Comparison of ENCODE assay signal across 27 cellular contexts in genomic region chrX:52213276-52213675, GRCh38. TPM values are rescaled to one million over a fixed set of nuclear protein-coding genes. Genes with fewer than 3 reads are reported as not detected.
DNase-seq lines count a peak whose midpoint lies in the region; ATAC-seq and TF ChIP-seq lines count a peak whose summit lies in the region.
"Had no signal": no experiment of that assay in that cellular context is flagged by ENCODE, and none has a peak within 500 bp of the region (broad histone marks: within the 10 kb centered on the region; RNA-seq: fewer than 3 reads in every experiment).

No MANE protein-coding gene starts in this region.

- H3K27me3 Mint-ChIP-seq in neural crest cell (ENCODE audit: low read depth), result no peaks in the 10 kb centered on the region
- H3K27me3 Mint-ChIP-seq in stimulated activated naive B cell treated with anti-CD40 and anti-IgM and Interleukin-4, amounts not matched to agents 10 μg/mL and 1 μg/mL and 100 μg/mL, for 72 hours, result peaks cover 7 to 11% of the 10 kb centered on the region in 2 donors
- H3K27me3 Mint-ChIP-seq in osteocyte (ENCODE audit: unreplicated experiment), result no peaks in the 10 kb centered on the region
- H3K27me3 Mint-ChIP-seq: CD4-positive, CD25-positive, alpha-beta regulatory T cell had no signal

- H3K4me1 Mint-ChIP-seq in neural crest cell, result peaks cover 8% of the 10 kb centered on the region
- H3K4me1 Mint-ChIP-seq in stimulated activated naive B cell treated with anti-CD40 and anti-IgM and Interleukin-4, amounts not matched to agents 10 μg/mL and 1 μg/mL and 100 μg/mL, for 72 hours, result peaks cover 0 to 3% of the 10 kb centered on the region in 2 donors
- H3K4me1 Mint-ChIP-seq in osteocyte (ENCODE audit: unreplicated experiment), result no peaks in the 10 kb centered on the region
- H3K4me1 Mint-ChIP-seq: B cell; CD14-positive monocyte; CD4-positive, alpha-beta memory T cell; CD4-positive, CD25-positive, alpha-beta regulatory T cell; CD8-positive, alpha-beta memory T cell had no signal

- H3K27ac Mint-ChIP-seq in neural crest cell (ENCODE audit: unreplicated experiment) (no peak overlapping the region), osteocyte (ENCODE audit: unreplicated experiment) (no peak overlapping the region)
- H3K27ac Mint-ChIP-seq in stimulated activated naive B cell treated with anti-CD40 and anti-IgM and Interleukin-4, amounts not matched to agents 10 μg/mL and 1 μg/mL and 100 μg/mL, for 72 hours, result no peak overlapping the region
- H3K27ac Mint-ChIP-seq: B cell; CD14-positive monocyte; CD4-positive, alpha-beta memory T cell; CD4-positive, alpha-beta T cell; CD4-positive, CD25-positive, alpha-beta regulatory T cell; CD8-positive, alpha-beta memory T cell; CD8-positive, alpha-beta T cell had no signal

- TF ChIP-seq CTCF in neural crest cell (conservative IDR thresholded peaks at IDR 0.05) (no peak), osteocyte (IDR thresholded peaks at IDR 0.05) (no peak)

- H3K9me3 Mint-ChIP-seq in neural crest cell, result peaks cover 3% of the 10 kb centered on the region
- no peaks in the 10 kb centered on the region for H3K9me3 Mint-ChIP-seq in stimulated activated naive B cell treated with anti-CD40 and anti-IgM and Interleukin-4, amounts not matched to agents 10 μg/mL and 1 μg/mL and 100 μg/mL, for 72 hours
- peaks cover 15% of the 10 kb centered on the region for H3K9me3 Mint-ChIP-seq in osteocyte (ENCODE audit: unreplicated experiment)
- H3K9me3 Mint-ChIP-seq: CD14-positive monocyte; CD4-positive, alpha-beta memory T cell; CD4-positive, alpha-beta T cell; CD4-positive, CD25-positive, alpha-beta regulatory T cell; CD8-positive, alpha-beta memory T cell; CD8-positive, alpha-beta T cell had no signal

- no peak for DNase-seq in neural crest cell (ENCODE audit: low read depth, low spot score)
- no peak for DNase-seq in stimulated activated naive B cell treated with anti-CD40 and anti-IgM and Interleukin-4, amounts not matched to agents 10 μg/mL and 1 μg/mL and 100 μg/mL, for 72 hours
- DNase-seq in osteocyte (ENCODE audit: extremely low spot score, unreplicated experiment), result no peak
- DNase-seq: 8988T; ACHN; AML-193; BE2C; C1 segment of cervical spinal cord; Caco-2; Calu3; CD4-positive, alpha-beta memory T cell; CD4-positive, alpha-beta T cell; CD4-positive, CD25-positive, alpha-beta regulatory T cell; CD8-positive, alpha-beta memory T cell; CD8-positive, alpha-beta T cell; COR-L47; DMS 273 treated with DMSO at 0.1 percent for 48 hours; DMS153; DMS53; DMS79; DMS79 treated with DMSO at 0.1 percent for 48 hours; DND-41; EL had no signal

- peak; percentile 62 to 88 for ATAC-seq in stimulated activated naive B cell treated with anti-CD40 and anti-IgM and Interleukin-4, amounts not matched to agents 10 μg/mL and 1 μg/mL and 100 μg/mL, for 72 hours (replicated peaks)
- ATAC-seq in HG03095 (IDR thresholded peaks at IDR 0.05; ENCODE audit: unreplicated experiment), result no peak
- ATAC-seq: A549; CD8-positive, alpha-beta T cell had no signal

- H3K4me3 Mint-ChIP-seq in neural crest cell (peak overlapping the region; percentile 31), osteocyte (ENCODE audit: unreplicated experiment) (no peak overlapping the region)
- no peak overlapping the region for H3K4me3 Mint-ChIP-seq in stimulated activated naive B cell treated with anti-CD40 and anti-IgM and Interleukin-4, amounts not matched to agents 10 μg/mL and 1 μg/mL and 100 μg/mL, for 72 hours
- H3K4me3 Mint-ChIP-seq: B cell; CD14-positive monocyte; CD4-positive, alpha-beta T cell; CD4-positive, CD25-positive, alpha-beta regulatory T cell; CD8-positive, alpha-beta memory T cell; CD8-positive, alpha-beta T cell had no signal

- H3K36me3 Mint-ChIP-seq in neural crest cell (ENCODE audit: low read depth) (no peaks in the 10 kb centered on the region), osteocyte (ENCODE audit: unreplicated experiment) (no peaks in the 10 kb centered on the region)
- H3K36me3 Mint-ChIP-seq in stimulated activated naive B cell treated with anti-CD40 and anti-IgM and Interleukin-4, amounts not matched to agents 10 μg/mL and 1 μg/mL and 100 μg/mL, for 72 hours, result no peaks in the 10 kb centered on the region
- H3K36me3 Mint-ChIP-seq: CD14-positive monocyte; CD4-positive, alpha-beta memory T cell; CD4-positive, CD25-positive, alpha-beta regulatory T cell; CD8-positive, alpha-beta memory T cell; CD8-positive, alpha-beta T cell had no signal

RNA-seq across cellular contexts. Expression of gene MAGED4, which starts 28.6 kb away (rescaled TPM):
- 122 and 143 TPM in 2 replicates for total RNA-seq in neural crest cell
- total RNA-seq in osteocyte, result 95.8 and 98.9 TPM in 2 replicates
- total RNA-seq: Caco-2 had no signal
